ENCODE assay signal across 8 cellular contexts in the genomic region with DNA sequence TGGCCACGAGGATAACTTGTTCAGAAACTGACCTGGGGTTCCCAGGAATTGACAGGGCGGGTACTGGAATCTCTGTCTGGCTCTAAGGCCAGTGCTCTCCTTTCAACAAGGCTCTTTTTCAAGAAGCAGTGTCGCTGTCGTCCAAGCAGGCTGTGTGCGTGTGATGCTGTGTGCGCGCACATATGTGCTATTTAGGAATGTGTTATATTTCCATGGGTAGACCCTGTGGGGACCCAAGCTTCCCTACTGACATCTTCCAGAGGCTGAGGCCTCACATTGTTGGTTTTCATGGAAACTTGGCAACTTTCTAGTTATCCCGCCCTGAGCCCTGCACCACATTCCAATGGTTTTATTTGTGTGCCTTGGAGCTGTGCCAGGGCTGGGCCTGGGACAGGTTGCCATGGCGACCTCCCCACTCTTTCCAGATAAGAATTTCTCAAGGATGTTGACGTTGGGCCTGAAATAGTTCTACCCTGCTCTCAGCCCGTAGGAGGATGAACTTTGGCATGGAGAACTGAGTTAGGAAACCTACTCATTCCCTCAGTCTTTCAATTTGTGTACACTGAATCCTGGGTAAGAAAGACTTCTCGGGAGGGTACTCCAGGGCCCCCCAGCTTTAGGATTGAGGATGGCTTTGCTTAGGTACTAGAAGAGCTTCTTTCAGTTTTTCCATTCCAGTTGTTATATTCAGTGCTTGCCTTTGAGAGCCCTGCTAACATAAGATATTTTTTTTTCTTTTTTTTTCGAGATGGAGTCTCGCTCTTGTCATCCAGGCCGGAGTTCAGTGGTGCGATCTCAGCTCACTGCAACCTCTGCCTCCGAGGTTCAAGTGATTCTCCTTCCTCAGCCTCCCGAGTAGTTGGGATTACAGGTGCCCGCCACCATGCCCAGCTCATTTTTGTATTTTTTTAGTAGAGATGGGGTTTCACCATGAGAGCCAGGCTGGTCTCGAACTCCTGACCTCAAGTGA. TPM values are rescaled to one million over a fixed set of nuclear protein-coding genes. Genes with fewer than 3 reads are reported as not detected.
DNase-seq lines count a peak whose midpoint lies in the region; ATAC-seq and TF ChIP-seq lines count a peak whose summit lies in the region.

No MANE protein-coding gene starts in this region.

- no peaks in the 10 kb centered on the region for H3K9me3 Mint-ChIP-seq in T-helper 2 cell treated with Interferon-gamma antibody and Interleukin-4, amounts not matched to agents 5 μg/mL and 100 μg/mL, for 36 hours
- H3K9me3 Mint-ChIP-seq in stimulated activated memory B cell treated with anti-CD40 and anti-IgM and Interleukin-4, amounts not matched to agents 10 μg/mL and 1 μg/mL and 100 μg/mL, for 72 hours: no peaks in the 10 kb centered on the region

- TF ChIP-seq CTCF in ovary (IDR thresholded peaks at IDR 0.05) (peak in 1 of 3 donors; percentile 23), WERI-Rb-1 (IDR thresholded peaks at IDR 0.05; ENCODE audit: low read depth, low read length) (no peak)

- H3K4me3 Mint-ChIP-seq in T-helper 2 cell treated with Interferon-gamma antibody and Interleukin-4, amounts not matched to agents 5 μg/mL and 100 μg/mL, for 36 hours: no peak overlapping the region
- no peak overlapping the region for H3K4me3 Mint-ChIP-seq in stimulated activated memory B cell treated with anti-CD40 and anti-IgM and Interleukin-4, amounts not matched to agents 10 μg/mL and 1 μg/mL and 100 μg/mL, for 72 hours

- peak; percentile 76 for TF ChIP-seq EP300 in ovary (IDR thresholded peaks at IDR 0.05)

- H3K27me3 Mint-ChIP-seq in T-helper 2 cell treated with Interferon-gamma antibody and Interleukin-4, amounts not matched to agents 5 μg/mL and 100 μg/mL, for 36 hours (ENCODE audit: low read depth): peaks cover 5% of the 10 kb centered on the region
- H3K27me3 Mint-ChIP-seq in stimulated activated memory B cell treated with anti-CD40 and anti-IgM and Interleukin-4, amounts not matched to agents 10 μg/mL and 1 μg/mL and 100 μg/mL, for 72 hours: peaks cover 12% of the 10 kb centered on the region

- intact Hi-C loops in ovary (cut with DNase I): loop anchor here in 2 of 4 donors (2.0 to 10.0 kb wide), 2 partner anchors 38 to 244 kb away; partner anchors contain the start of genes SRSF10 (in 2 of the 2) and PITHD1 (in 1 of the 2)

- DNase-seq in HCEC 1CT (peak; percentile 98), UCSD-AML1 (lab: John Stamatoyannopoulos, UW; ENCODE audit: unreplicated experiment) (peak; percentile 36), glomerular endothelial cell (ENCODE audit: extremely low read depth, low read depth, low spot score) (peak; percentile 96), ovary (peak; percentile 97 to 99 (median 99)), WERI-Rb-1 (no peak)
- DNase-seq in T-helper 2 cell treated with Interferon-gamma antibody and Interleukin-4, amounts not matched to agents 5 μg/mL and 100 μg/mL, for 36 hours (ENCODE audit: low spot score): no peak

- 11 to 15% (median 14%) methylated on average over 20 of the region's 20 CpGs for WGBS in ovary, 3 donors

- no peaks in the 10 kb centered on the region for H3K4me1 Mint-ChIP-seq in T-helper 2 cell treated with Interferon-gamma antibody and Interleukin-4, amounts not matched to agents 5 μg/mL and 100 μg/mL, for 36 hours (ENCODE audit: low read depth)
- no peaks in the 10 kb centered on the region for H3K4me1 Mint-ChIP-seq in stimulated activated memory B cell treated with anti-CD40 and anti-IgM and Interleukin-4, amounts not matched to agents 10 μg/mL and 1 μg/mL and 100 μg/mL, for 72 hours

- ATAC-seq in stimulated activated memory B cell treated with anti-CD40 and anti-IgM and Interleukin-4, amounts not matched to agents 10 μg/mL and 1 μg/mL and 100 μg/mL, for 72 hours: no peak
- no peak for ATAC-seq in GM21717 (IDR thresholded peaks at IDR 0.05; ENCODE audit: unreplicated experiment)

- H3K36me3 Mint-ChIP-seq in T-helper 2 cell treated with Interferon-gamma antibody and Interleukin-4, amounts not matched to agents 5 μg/mL and 100 μg/mL, for 36 hours (ENCODE audit: low read depth): no peaks in the 10 kb centered on the region
- H3K36me3 Mint-ChIP-seq in stimulated activated memory B cell treated with anti-CD40 and anti-IgM and Interleukin-4, amounts not matched to agents 10 μg/mL and 1 μg/mL and 100 μg/mL, for 72 hours: no peaks in the 10 kb centered on the region

- H3K4me1 ChIP-seq in ovary (ENCODE audit: insufficient read depth): peaks cover 28% of the 10 kb centered on the region

- no peaks in the 10 kb centered on the region for H3K9me3 ChIP-seq in ovary
- no peaks in the 10 kb centered on the region for H3K9me3 ChIP-seq in WERI-Rb-1 (ENCODE audit: severe bottlenecking)

- H3K36me3 ChIP-seq in ovary: no peaks in the 10 kb centered on the region
- no peaks in the 10 kb centered on the region for H3K36me3 ChIP-seq in WERI-Rb-1

- no peak for TF ChIP-seq POLR2A in ovary (IDR thresholded peaks at IDR 0.05)

- no peak overlapping the region for H3K27ac Mint-ChIP-seq in T-helper 2 cell treated with Interferon-gamma antibody and Interleukin-4, amounts not matched to agents 5 μg/mL and 100 μg/mL, for 36 hours
- H3K27ac Mint-ChIP-seq in stimulated activated memory B cell treated with anti-CD40 and anti-IgM and Interleukin-4, amounts not matched to agents 10 μg/mL and 1 μg/mL and 100 μg/mL, for 72 hours: no peak overlapping the region

- H3K4me3 ChIP-seq in ovary: no peak overlapping the region
- no peak overlapping the region for H3K4me3 ChIP-seq in WERI-Rb-1 (ENCODE audit: low read depth, low read length)

- H3K27me3 ChIP-seq in ovary (no peaks in the 10 kb centered on the region), WERI-Rb-1 (ENCODE audit: insufficient read depth, low read depth, severe bottlenecking) (no peaks in the 10 kb centered on the region)

- H3K27ac ChIP-seq in ovary (peak overlapping the region; percentile 83 to 86), WERI-Rb-1 (no peak overlapping the region)

RNA-seq across cellular contexts. Expression of gene SRSF10, which starts 38.8 kb away (rescaled TPM):
- total RNA-seq in glomerular endothelial cell (72.3 and 76.3 TPM in 2 replicates), ovary (100 to 1,000 TPM in 3 of 7 donors, 10 to 100 TPM in 4; 86.4 to 130 (median 99.1) TPM)
- polyA plus RNA-seq in ovary: 10 to 100 TPM; 57.1 to 99.8 TPM

RNA-seq across cellular contexts. Expression of gene PNRC2, which starts 59.3 kb away (rescaled TPM):
- total RNA-seq in glomerular endothelial cell (61.1 and 68.1 TPM in 2 replicates), ovary (100 to 1,000 TPM in 3 of 7 donors, 10 to 100 TPM in 4; 72.5 to 121 (median 99.0) TPM)
- 100 to 1,000 TPM in 1 of 2 donors, 10 to 100 TPM in 1; 92.4 to 119 TPM for polyA plus RNA-seq in ovary

Comparison
In these comparisons a context has a peak if more than half of its experiments do, and no peak if none do; other contexts are left out.
1. DNase-seq: peak in HCEC 1CT (single experiment), UCSD-AML1 (single experiment), glomerular endothelial cell (single experiment) and ovary (5 of 5); none in WERI-Rb-1 (single experiment) and T-helper 2 cell treated with Interferon-gamma antibody and Interleukin-4, amounts not matched to agents 5 μg/mL and 100 μg/mL, for 36 hours (single experiment).